8 cellular contexts compared by ENCODE assay signal in the genomic region with DNA sequence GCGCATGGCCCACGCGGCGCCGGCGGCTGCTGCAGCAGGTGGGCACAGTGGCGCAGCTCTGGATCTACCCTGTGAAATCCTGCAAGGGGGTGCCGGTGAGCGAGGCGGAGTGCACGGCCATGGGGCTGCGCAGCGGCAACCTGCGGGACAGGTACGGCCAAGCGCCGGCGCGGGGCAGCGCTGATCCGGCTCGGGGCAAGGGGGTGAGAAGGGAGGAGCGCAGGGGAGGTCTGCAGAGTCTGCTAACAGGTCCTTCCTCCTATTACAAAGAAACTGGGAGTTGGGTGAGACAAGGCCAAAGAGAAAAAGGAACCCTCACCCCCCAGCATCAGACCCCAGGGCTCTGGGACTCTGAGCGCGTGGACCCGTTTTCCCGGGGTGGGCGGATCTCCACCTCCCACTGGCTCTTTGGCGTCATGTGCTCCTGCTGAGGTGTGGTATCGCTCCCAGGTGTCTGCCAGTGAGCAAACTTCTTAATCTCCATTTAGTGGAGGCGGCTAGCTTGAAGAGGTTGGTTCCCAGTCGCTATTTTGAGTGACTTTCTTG. TPM values are rescaled to one million over a fixed set of nuclear protein-coding genes. Genes with fewer than 3 reads are reported as not detected.
DNase-seq lines count a peak whose midpoint lies in the region; ATAC-seq and TF ChIP-seq lines count a peak whose summit lies in the region.

No MANE protein-coding gene starts in this region.

- H3K56ac ChIP-seq in H9 (ENCODE audit: insufficient read length, low read depth, low read length): no peak overlapping the region

- TF ChIP-seq EP300 in tibial nerve (IDR thresholded peaks at IDR 0.05): no peak

- H3K4me2 ChIP-seq in H9 (ENCODE audit: insufficient read depth, insufficient read length, low read length): peak overlapping the region; percentile 71

- no peak overlapping the region for H2BK20ac ChIP-seq in H9 (ENCODE audit: low read depth, low read length, poor library complexity, severe bottlenecking)

- H3K27me3 ChIP-seq in H9 (ENCODE audit: insufficient read depth, low read length) (no peaks in the 10 kb centered on the region), lower lobe of right lung (ENCODE audit: low read depth) (no peaks in the 10 kb centered on the region), tibial nerve (no peaks in the 10 kb centered on the region)

- H2BK5ac ChIP-seq in H9 (ENCODE audit: insufficient read length, low read length): no peak overlapping the region

- peak overlapping the region; percentile 90; the same call in 1 of the 2 replicates for H3K14ac ChIP-seq in H9 (ENCODE audit: insufficient read depth, low read length)

- no peak overlapping the region for H3K23ac ChIP-seq in H9 (ENCODE audit: insufficient read length, low read depth, low read length)

- peak in 1 of 2 donors; percentile 4 for TF ChIP-seq POLR2A in tibial nerve (IDR thresholded peaks at IDR 0.05)

- TF ChIP-seq CTCF in H9 (conservative IDR thresholded peaks at IDR 0.05) (no peak; the same call in 2 of the 3 replicates), lower lobe of right lung (IDR thresholded peaks at IDR 0.05) (no peak), tibial nerve (IDR thresholded peaks at IDR 0.05) (no peak)

- DNase-seq in DMS79 treated with DMSO at 0.1 percent for 48 hours (lab: John Stamatoyannopoulos, UW) (peak; percentile 82), H9 (peak; percentile 67), NCI-H2029 treated with DMSO at 0.1 percent for 48 hours (lab: John Stamatoyannopoulos, UW) (peak; percentile 32), caudate nucleus (lab: John Stamatoyannopoulos, UW) (peak in 44 of 61 donors; percentile 12 to 79 (median 44)), lower lobe of right lung (peak; percentile 73), tibial nerve (ENCODE audit: low spot score in 2 of 2) (no peak)
- DNase-seq in activated CD4-positive, alpha-beta T cell treated with anti-CD3 and anti-CD28 coated beads, Interleukin-2, amount 50 U/mL, for 48 hours: no peak

- H2BK15ac ChIP-seq in H9 (ENCODE audit: low read depth, low read length): no peak overlapping the region; the same call in 1 of the 2 replicates

- H4K8ac ChIP-seq in H9 (replicated peaks; ENCODE audit: insufficient read length, low read depth, low read length): no peak overlapping the region

- no peaks in the 10 kb centered on the region; a peak in 1 of 5 replicates for H3K9me3 Mint-ChIP-seq in H9

- H3K4me1 ChIP-seq in H9 (ENCODE audit: insufficient read depth, low read length) (peaks cover 4% of the 10 kb centered on the region; the same call in 1 of the 2 replicates), lower lobe of right lung (peaks cover 53% of the 10 kb centered on the region), tibial nerve (peaks cover 0 to 56% (median 24%) of the 10 kb centered on the region in 4 donors)

- ATAC-seq in lower lobe of right lung (peak; percentile 86 to 88), HG02610 (IDR thresholded peaks at IDR 0.05; ENCODE audit: unreplicated experiment) (no peak)

- H3K79me1 ChIP-seq in H9 (ENCODE audit: insufficient read depth, low read depth, low read length, poor library complexity, severe bottlenecking): peaks cover 2% of the 10 kb centered on the region

- no peak overlapping the region for H3K27ac ChIP-seq in H9 (ENCODE audit: insufficient read length, low read depth, low read length)
- no peak overlapping the region for H3K27ac ChIP-seq in caudate nucleus (ENCODE audit: low read depth, low read length)
- H3K27ac ChIP-seq in lower lobe of right lung: peak overlapping the region; percentile 78
- H3K27ac ChIP-seq in tibial nerve: peak overlapping the region; percentile 74 to 84 (median 78)

- no peak overlapping the region; the same call in 1 of the 2 replicates for H3K4ac ChIP-seq in H9 (ENCODE audit: low read depth, low read length)

- intact Hi-C loops in lower lobe of right lung (cut with DNase I): no loop called here

- peak overlapping the region; percentile 66 for H3K9ac ChIP-seq in H9 (ENCODE audit: extremely low read depth, insufficient read length, low read length)

- no peak overlapping the region for H3T11ph ChIP-seq in H9 (ENCODE audit: low read length)

- H2AK5ac ChIP-seq in H9 (ENCODE audit: insufficient read length, low read length): no peak overlapping the region

- no CpG with 5 or more reads among the region's 32 CpGs for WGBS in H9 (ENCODE audit: extremely low coverage, insufficient read length, low lambda C conversion rate)
- 10 to 23% methylated on average over 13 to 31 of the region's 32 CpGs for WGBS in tibial nerve, 2 donors

- peaks cover 5 to 18% (median 11%) of the 10 kb centered on the region in 3 experiments for H3K36me3 Mint-ChIP-seq in H9 (ENCODE audit: insufficient read depth in 1 of 3, low read depth in 3 of 3)

- peaks cover 23% of the 10 kb centered on the region for H3K36me3 ChIP-seq in lower lobe of right lung
- peaks cover 0 to 13% (median 0%) of the 10 kb centered on the region in 3 donors for H3K36me3 ChIP-seq in tibial nerve

- peaks cover 22 to 26% of the 10 kb centered on the region in 2 experiments for H3K4me1 Mint-ChIP-seq in H9

- no peak overlapping the region for H2BK120ac ChIP-seq in H9 (ENCODE audit: low read depth, low read length, poor library complexity, severe bottlenecking)

- H3K79me2 ChIP-seq in H9 (ENCODE audit: insufficient read depth, low read length): no peaks in the 10 kb centered on the region

- H4K91ac ChIP-seq in H9 (ENCODE audit: insufficient read length, low read depth, low read length): no peak overlapping the region

- H3K9me3 ChIP-seq in H9 (ENCODE audit: control insufficient read depth, low read depth, low read length): no peaks in the 10 kb centered on the region
- no peaks in the 10 kb centered on the region for H3K9me3 ChIP-seq in lower lobe of right lung
- no peaks in the 10 kb centered on the region for H3K9me3 ChIP-seq in tibial nerve

- H3K4me3 ChIP-seq in lower lobe of right lung (peak overlapping the region; percentile 61), tibial nerve (peak overlapping the region; percentile 45 to 73 (median 55))

- peak overlapping the region; percentile 87 for H3K18ac ChIP-seq in H9 (ENCODE audit: insufficient read length, low read depth, low read length)

- no peak overlapping the region for H4K5ac ChIP-seq in H9 (ENCODE audit: insufficient read length, low read depth, low read length)

- H2AFZ ChIP-seq in H9 (ENCODE audit: low read length): no peak overlapping the region

- no peak overlapping the region for H2BK12ac ChIP-seq in H9 (ENCODE audit: insufficient read length, low read depth, low read length)

- peak overlapping the region; percentile 83 to 87 for H3K4me3 Mint-ChIP-seq in H9

- H4K20me1 ChIP-seq in H9 (ENCODE audit: control insufficient read depth, insufficient read depth, insufficient read length): no peaks in the 10 kb centered on the region

- H3K27ac Mint-ChIP-seq in H9: peak overlapping the region in 2 of 3 experiments; percentile 88 to 96; a peak in 3 of 7 replicates

- H3K23me2 ChIP-seq in H9 (ENCODE audit: insufficient read length, low read depth, low read length, poor library complexity, severe bottlenecking): peaks cover 8% of the 10 kb centered on the region

- peaks cover 2% of the 10 kb centered on the region; the same call in 1 of the 2 replicates for H3K27me3 Mint-ChIP-seq in H9 (ENCODE audit: low read depth)

RNA-seq across cellular contexts. Expression of gene MTARC1, which starts 0.4 kb away (rescaled TPM):
- total RNA-seq in H9 (2021) (33.7 and 41.2 TPM in 2 replicates), lower lobe of right lung (37.6 TPM), tibial nerve (10 to 100 TPM; 32.2 to 81.8 (median 36.5) TPM)

RNA-seq across cellular contexts. Expression of gene MTARC2, which starts 39.0 kb away (rescaled TPM):
- total RNA-seq in H9 (2021): 4.2 and 7.7 TPM in 2 replicates
- 56.6 TPM for total RNA-seq in lower lobe of right lung
- total RNA-seq in tibial nerve: 10 to 100 TPM; 24.3 to 40.5 (median 31.9) TPM

Comparison
In these comparisons a context has a peak if more than half of its experiments do, and no peak if none do; other contexts are left out.
1. DNase-seq: peak in DMS79 treated with DMSO at 0.1 percent for 48 hours (single experiment), H9 (single experiment), NCI-H2029 treated with DMSO at 0.1 percent for 48 hours (single experiment), caudate nucleus (44 of 61) and lower lobe of right lung (single experiment); none in tibial nerve (0 of 2) and activated CD4-positive, alpha-beta T cell treated with anti-CD3 and anti-CD28 coated beads, Interleukin-2, amount 50 U/mL, for 48 hours (0 of 2).
2. H3K27ac ChIP-seq: peak in lower lobe of right lung (single experiment) and tibial nerve (4 of 4); none in H9 (single experiment) and caudate nucleus (single experiment).